ENCODE assay signal across 1 cellular context in the genomic region with DNA sequence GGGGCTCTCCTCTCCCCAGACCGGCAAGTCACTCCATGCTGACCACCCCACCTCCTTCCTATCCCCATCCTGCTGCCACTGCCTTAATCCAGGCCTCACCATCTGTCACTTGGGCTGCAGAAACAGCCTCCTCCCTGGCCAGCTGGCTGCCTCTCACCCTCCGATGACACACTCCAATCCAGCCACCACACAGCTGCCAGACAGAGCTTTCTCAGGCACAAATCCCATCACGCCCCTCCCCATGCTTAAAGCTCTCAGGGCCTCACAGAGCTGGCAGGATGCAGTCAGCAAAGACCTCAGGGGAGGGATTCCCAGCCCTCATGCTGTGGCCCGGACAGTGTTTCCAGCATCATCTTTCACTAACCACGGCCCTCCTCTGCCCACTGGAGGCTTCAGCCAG.
TF ChIP-seq lines count a peak whose summit lies in the region.

No MANE protein-coding gene starts in this region.

TF ChIP-seq in GM23338, 12 proteins besides CTCF, POLR2A, EP300 and RAD21 (continued from another document):
- TF ChIP-seq, protein P1, sequence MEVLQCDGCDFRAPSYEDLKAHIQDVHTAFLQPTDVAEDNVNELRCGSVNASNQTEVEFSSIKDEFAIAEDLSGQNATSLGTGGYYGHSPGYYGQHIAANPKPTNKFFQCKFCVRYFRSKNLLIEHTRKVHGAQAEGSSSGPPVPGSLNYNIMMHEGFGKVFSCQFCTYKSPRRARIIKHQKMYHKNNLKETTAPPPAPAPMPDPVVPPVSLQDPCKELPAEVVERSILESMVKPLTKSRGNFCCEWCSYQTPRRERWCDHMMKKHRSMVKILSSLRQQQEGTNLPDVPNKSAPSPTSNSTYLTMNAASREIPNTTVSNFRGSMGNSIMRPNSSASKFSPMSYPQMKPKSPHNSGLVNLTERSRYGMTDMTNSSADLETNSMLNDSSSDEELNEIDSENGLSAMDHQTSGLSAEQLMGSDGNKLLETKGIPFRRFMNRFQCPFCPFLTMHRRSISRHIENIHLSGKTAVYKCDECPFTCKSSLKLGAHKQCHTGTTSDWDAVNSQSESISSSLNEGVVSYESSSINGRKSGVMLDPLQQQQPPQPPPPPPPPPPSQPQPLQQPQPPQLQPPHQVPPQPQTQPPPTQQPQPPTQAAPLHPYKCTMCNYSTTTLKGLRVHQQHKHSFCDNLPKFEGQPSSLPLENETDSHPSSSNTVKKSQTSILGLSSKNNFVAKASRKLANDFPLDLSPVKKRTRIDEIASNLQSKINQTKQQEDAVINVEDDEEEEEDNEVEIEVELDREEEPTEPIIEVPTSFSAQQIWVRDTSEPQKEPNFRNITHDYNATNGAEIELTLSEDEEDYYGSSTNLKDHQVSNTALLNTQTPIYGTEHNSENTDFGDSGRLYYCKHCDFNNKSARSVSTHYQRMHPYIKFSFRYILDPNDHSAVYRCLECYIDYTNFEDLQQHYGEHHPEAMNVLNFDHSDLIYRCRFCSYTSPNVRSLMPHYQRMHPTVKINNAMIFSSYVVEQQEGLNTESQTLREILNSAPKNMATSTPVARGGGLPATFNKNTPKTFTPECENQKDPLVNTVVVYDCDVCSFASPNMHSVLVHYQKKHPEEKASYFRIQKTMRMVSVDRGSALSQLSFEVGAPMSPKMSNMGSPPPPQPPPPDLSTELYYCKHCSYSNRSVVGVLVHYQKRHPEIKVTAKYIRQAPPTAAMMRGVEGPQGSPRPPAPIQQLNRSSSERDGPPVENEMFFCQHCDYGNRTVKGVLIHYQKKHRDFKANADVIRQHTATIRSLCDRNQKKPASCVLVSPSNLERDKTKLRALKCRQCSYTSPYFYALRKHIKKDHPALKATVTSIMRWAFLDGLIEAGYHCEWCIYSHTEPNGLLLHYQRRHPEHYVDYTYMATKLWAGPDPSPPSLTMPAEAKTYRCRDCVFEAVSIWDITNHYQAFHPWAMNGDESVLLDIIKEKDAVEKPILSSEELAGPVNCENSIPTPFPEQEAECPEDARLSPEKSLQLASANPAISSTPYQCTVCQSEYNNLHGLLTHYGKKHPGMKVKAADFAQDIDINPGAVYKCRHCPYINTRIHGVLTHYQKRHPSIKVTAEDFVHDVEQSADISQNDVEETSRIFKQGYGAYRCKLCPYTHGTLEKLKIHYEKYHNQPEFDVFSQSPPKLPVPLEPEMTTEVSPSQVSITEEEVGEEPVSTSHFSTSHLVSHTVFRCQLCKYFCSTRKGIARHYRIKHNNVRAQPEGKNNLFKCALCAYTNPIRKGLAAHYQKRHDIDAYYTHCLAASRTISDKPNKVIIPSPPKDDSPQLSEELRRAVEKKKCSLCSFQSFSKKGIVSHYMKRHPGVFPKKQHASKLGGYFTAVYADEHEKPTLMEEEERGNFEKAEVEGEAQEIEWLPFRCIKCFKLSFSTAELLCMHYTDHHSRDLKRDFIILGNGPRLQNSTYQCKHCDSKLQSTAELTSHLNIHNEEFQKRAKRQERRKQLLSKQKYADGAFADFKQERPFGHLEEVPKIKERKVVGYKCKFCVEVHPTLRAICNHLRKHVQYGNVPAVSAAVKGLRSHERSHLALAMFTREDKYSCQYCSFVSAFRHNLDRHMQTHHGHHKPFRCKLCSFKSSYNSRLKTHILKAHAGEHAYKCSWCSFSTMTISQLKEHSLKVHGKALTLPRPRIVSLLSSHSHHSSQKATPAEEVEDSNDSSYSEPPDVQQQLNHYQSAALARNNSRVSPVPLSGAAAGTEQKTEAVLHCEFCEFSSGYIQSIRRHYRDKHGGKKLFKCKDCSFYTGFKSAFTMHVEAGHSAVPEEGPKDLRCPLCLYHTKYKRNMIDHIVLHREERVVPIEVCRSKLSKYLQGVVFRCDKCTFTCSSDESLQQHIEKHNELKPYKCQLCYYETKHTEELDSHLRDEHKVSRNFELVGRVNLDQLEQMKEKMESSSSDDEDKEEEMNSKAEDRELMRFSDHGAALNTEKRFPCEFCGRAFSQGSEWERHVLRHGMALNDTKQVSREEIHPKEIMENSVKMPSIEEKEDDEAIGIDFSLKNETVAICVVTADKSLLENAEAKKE (CRISPR knock-in tag; IDR thresholded peaks at IDR 0.05), result no peak
- TF ChIP-seq STAT1 (IDR thresholded peaks at IDR 0.05; ENCODE audit: unreplicated experiment), result no peak
